Comparison of ENCODE assay signal across 12 cellular contexts in genomic region chr7:80876894-80877414, GRCh38.
DNase-seq lines count a peak whose midpoint lies in the region; ATAC-seq, FAIRE-seq and TF ChIP-seq lines count a peak whose summit lies in the region.
"Had no signal": no experiment of that assay in that cellular context is flagged by ENCODE, and none has a peak within 500 bp of the region (broad histone marks: within the 10 kb centered on the region; RNA-seq: fewer than 3 reads in every experiment).

No MANE protein-coding gene starts in this region.

- no peak for TF ChIP-seq POLR2A in H54 (IDR thresholded peaks at IDR 0.05; ENCODE audit: low read depth, low read length)

- peaks cover 4% of the 10 kb centered on the region; the same call in 1 of the 2 replicates for H3K36me3 ChIP-seq in SK-N-MC (ENCODE audit: insufficient read depth, low read length)

- no peak overlapping the region for H3K9ac ChIP-seq in SK-N-MC (ENCODE audit: insufficient read length)

- FAIRE-seq in H54 (lab: Jason Lieb, UNC): peak; percentile 76
- FAIRE-seq: endothelial cell of umbilical vein had no signal

- no peaks in the 10 kb centered on the region for H3K9me3 ChIP-seq in SK-N-MC (ENCODE audit: low read depth, low read length)

- H3K27ac ChIP-seq in SK-N-MC: peak overlapping the region; percentile 5; the same call in 1 of the 2 replicates

- peak; percentile 44 for DNase-seq in AG08395 (ENCODE audit: low spot score)
- DNase-seq in H54 (ENCODE audit: insufficient read length, low spot score): no peak
- no peak for DNase-seq in SK-N-MC (ENCODE audit: low read depth, low spot score)
- DNase-seq in iris pigment epithelial cell (ENCODE audit: low read depth): peak; percentile 43
- DNase-seq in AML-193 (lab: John Stamatoyannopoulos, UW): no peak
- DNase-seq in superior temporal gyrus (ENCODE audit: extremely low spot score): no peak
- DNase-seq: activated CD4-positive, CD25-positive, alpha-beta regulatory T cell; CD4-positive, CD25-positive, alpha-beta regulatory T cell; NCI-H774 had no signal

- ATAC-seq in GM21529 (IDR thresholded peaks at IDR 0.05; ENCODE audit: unreplicated experiment) (no peak), HG02885 (IDR thresholded peaks at IDR 0.05; ENCODE audit: poor library complexity, unreplicated experiment) (no peak)

- no peak overlapping the region for H3K4me3 ChIP-seq in SK-N-MC

Comparison
In these comparisons a context has a peak if more than half of its experiments do, and no peak if none do; other contexts are left out.
1. DNase-seq: peak in AG08395 (single experiment) and iris pigment epithelial cell (single experiment); none in H54 (single experiment), SK-N-MC (single experiment), AML-193 (0 of 2) and superior temporal gyrus (single experiment).